ENCODE assay signal across 29 cellular contexts in the genomic region with DNA sequence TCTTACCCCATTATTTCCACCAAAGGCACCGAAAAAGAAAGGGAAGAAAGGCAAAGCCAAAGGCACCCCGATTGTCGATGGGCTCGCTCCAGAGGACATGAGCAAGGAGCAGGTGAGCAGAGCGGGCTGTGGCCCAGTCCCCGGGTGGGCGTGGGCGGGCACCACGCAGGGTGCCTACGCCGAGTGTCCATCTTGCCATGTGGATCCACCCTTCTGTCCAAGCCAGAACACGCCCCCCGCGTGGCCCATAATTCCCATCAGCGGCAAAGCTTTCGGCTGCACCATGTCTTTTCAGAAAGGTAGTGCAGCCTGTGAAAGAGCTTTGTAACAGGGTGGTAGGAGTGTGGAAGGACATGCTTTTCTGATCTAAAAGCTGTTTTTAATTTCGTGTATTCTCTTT. TPM values are rescaled to one million over a fixed set of nuclear protein-coding genes. Genes with fewer than 3 reads are reported as not detected.
"Had no signal": no experiment of that assay in that cellular context is flagged by ENCODE, and none has a peak within 500 bp of the region (broad histone marks: within the 10 kb centered on the region; RNA-seq: fewer than 3 reads in every experiment).

No MANE protein-coding gene starts in this region.

- H3K27me3 ChIP-seq: dorsolateral prefrontal cortex, esophagus squamous epithelium, gastrocnemius medialis, heart right ventricle, left lung had no signal

- DNase-seq: dermis blood vessel endothelial cell; dorsolateral prefrontal cortex; effector CD4-positive, alpha-beta T cell; effector memory CD4-positive, alpha-beta T cell; erythroblast; esophagus squamous epithelium; foreskin fibroblast; foreskin melanocyte; gastrocnemius medialis; glutamatergic neuron; head of caudate nucleus; heart right ventricle; hippocampal formation; left cardiac atrium; left lung; left ventricle myocardium superior; lower lobe of right lung; mesendoderm; midbrain had no signal

- H3K27ac ChIP-seq: coronary artery, epithelial cell of prostate, esophagus squamous epithelium, gastrocnemius medialis, heart right ventricle, left lung, lower lobe of right lung had no signal

- H3K9me3 ChIP-seq: esophagus squamous epithelium, gastrocnemius medialis, heart right ventricle, left lung, lower lobe of right lung had no signal

- H3K4me3 ChIP-seq: coronary artery, dorsolateral prefrontal cortex, esophagus squamous epithelium, gastrocnemius medialis, heart right ventricle, left lung, lower lobe of right lung had no signal

- H3K36me3 ChIP-seq: gastrocnemius medialis had no signal

- ATAC-seq: esophagus mucosa, gastrocnemius medialis, heart right ventricle, left cardiac atrium, left lung, left ventricle myocardium superior, lower lobe of right lung had no signal

RNA-seq across cellular contexts. Expression of a gene that starts 49.5 kb away (rescaled TPM):
- total RNA-seq: dermis blood vessel endothelial cell, dorsolateral prefrontal cortex, endothelial cell of umbilical vein, esophagus mucosa, esophagus squamous epithelium, gastrocnemius medialis, glomerular endothelial cell, heart right ventricle, kidney epithelial cell, left cardiac atrium, left lung, left ventricle myocardium superior, lower leg skin, lower lobe of right lung, lung microvascular endothelial cell, mononuclear cell, mucosa of gallbladder had no signal
